20 cellular contexts compared by ENCODE assay signal in genomic region chr7:44894881-44895600, GRCh38. TPM values are rescaled to one million over a fixed set of nuclear protein-coding genes. Genes with fewer than 3 reads are reported as not detected.
DNase-seq lines count a peak whose midpoint lies in the region; ATAC-seq lines count a peak whose summit lies in the region.
"Had no signal": no experiment of that assay in that cellular context is flagged by ENCODE, and none has a peak within 500 bp of the region (broad histone marks: within the 10 kb centered on the region; RNA-seq: fewer than 3 reads in every experiment).

No MANE protein-coding gene starts in this region.

- peak; percentile 21 for ATAC-seq in activated CD4-positive, alpha-beta T cell treated with anti-CD3 and anti-CD28 coated beads for 36 hours
- ATAC-seq in HG03521 (IDR thresholded peaks at IDR 0.05; ENCODE audit: unreplicated experiment): no peak
- ATAC-seq: A549; activated CD4-positive, CD25-positive, alpha-beta regulatory T cell treated with anti-CD3 and anti-CD28 coated beads, Interleukin-2, amount 50 U/mL, for 24 hours; gastrocnemius medialis; left lung had no signal

- H3K9me3 Mint-ChIP-seq in activated CD4-positive, alpha-beta T cell treated with anti-CD3 and anti-CD28 coated beads for 36 hours (ENCODE audit: low read depth): no peaks in the 10 kb centered on the region
- no peaks in the 10 kb centered on the region for H3K9me3 Mint-ChIP-seq in stimulated activated naive CD8-positive, alpha-beta T cell treated with anti-CD3 and anti-CD28 coated beads, Interleukin-15, Interleukin-2, amounts not matched to agents 100 ng/mL and 50 ng/mL, for 24 hours
- H3K9me3 Mint-ChIP-seq: T-helper 2 cell treated with Interferon-gamma antibody and Interleukin-4, amounts not matched to agents 5 μg/mL and 100 μg/mL, for 36 hours had no signal

- no peaks in the 10 kb centered on the region for H3K36me3 Mint-ChIP-seq in activated CD4-positive, alpha-beta T cell treated with anti-CD3 and anti-CD28 coated beads for 36 hours (ENCODE audit: low read depth)
- no peaks in the 10 kb centered on the region for H3K36me3 Mint-ChIP-seq in stimulated activated naive CD8-positive, alpha-beta T cell treated with anti-CD3 and anti-CD28 coated beads, Interleukin-15, Interleukin-2, amounts not matched to agents 100 ng/mL and 50 ng/mL, for 24 hours (ENCODE audit: low read depth)

- peaks cover 30% of the 10 kb centered on the region for H3K4me1 Mint-ChIP-seq in activated CD4-positive, alpha-beta T cell treated with anti-CD3 and anti-CD28 coated beads for 36 hours
- H3K4me1 Mint-ChIP-seq in stimulated activated naive CD8-positive, alpha-beta T cell treated with anti-CD3 and anti-CD28 coated beads, Interleukin-15, Interleukin-2, amounts not matched to agents 100 ng/mL and 50 ng/mL, for 24 hours (ENCODE audit: low read depth): peaks cover 39% of the 10 kb centered on the region

- no peak overlapping the region for H3K27ac Mint-ChIP-seq in activated CD4-positive, alpha-beta T cell treated with anti-CD3 and anti-CD28 coated beads for 36 hours
- H3K27ac Mint-ChIP-seq in stimulated activated naive CD8-positive, alpha-beta T cell treated with anti-CD3 and anti-CD28 coated beads, Interleukin-15, Interleukin-2, amounts not matched to agents 100 ng/mL and 50 ng/mL, for 24 hours: peak overlapping the region; percentile 16
- H3K27ac Mint-ChIP-seq: T-helper 2 cell treated with Interferon-gamma antibody and Interleukin-4, amounts not matched to agents 5 μg/mL and 100 μg/mL, for 36 hours had no signal

- H3K27ac ChIP-seq in angular gyrus (ENCODE audit: low read depth, low read length): peak overlapping the region; percentile 49
- H3K27ac ChIP-seq: A549, left lung, neutrophil had no signal

- H3K27me3 Mint-ChIP-seq in activated CD4-positive, alpha-beta T cell treated with anti-CD3 and anti-CD28 coated beads for 36 hours: no peaks in the 10 kb centered on the region
- no peaks in the 10 kb centered on the region for H3K27me3 Mint-ChIP-seq in stimulated activated naive CD8-positive, alpha-beta T cell treated with anti-CD3 and anti-CD28 coated beads, Interleukin-15, Interleukin-2, amounts not matched to agents 100 ng/mL and 50 ng/mL, for 24 hours

- intact Hi-C loops in activated CD4-positive, alpha-beta T cell treated with anti-CD3 and anti-CD28 coated beads for 36 hours (cut with DNase I, micrococcal nuclease): no loop called here

- no peak overlapping the region for H3K4me3 Mint-ChIP-seq in activated CD4-positive, alpha-beta T cell treated with anti-CD3 and anti-CD28 coated beads for 36 hours
- H3K4me3 Mint-ChIP-seq in stimulated activated naive CD8-positive, alpha-beta T cell treated with anti-CD3 and anti-CD28 coated beads, Interleukin-15, Interleukin-2, amounts not matched to agents 100 ng/mL and 50 ng/mL, for 24 hours: no peak overlapping the region
- H3K4me3 Mint-ChIP-seq: T-helper 2 cell treated with Interferon-gamma antibody and Interleukin-4, amounts not matched to agents 5 μg/mL and 100 μg/mL, for 36 hours had no signal

- POLR2A ChIA-PET in activated CD4-positive, alpha-beta T cell treated with anti-CD3 and anti-CD28 coated beads for 36 hours (lab: Charles Lee): interaction anchor here (0.8 to 1.3 kb wide), 2 partner anchors 9 to 45 kb away, joined by 4 to 6 read pairs; no protein-coding TSS in a partner anchor

- CTCF ChIA-PET in activated CD4-positive, alpha-beta T cell treated with anti-CD3 and anti-CD28 coated beads for 36 hours (lab: Charles Lee): interaction anchor here (0.6 kb wide), 2 partner anchors 9 to 50 kb away, joined by 3 read pairs; partner anchors contain the start of gene PURB

- DNase-seq in activated CD4-positive, alpha-beta T cell treated with anti-CD3 and anti-CD28 coated beads for 36 hours: no peak
- no peak for DNase-seq in activated CD4-positive, alpha-beta T cell treated with anti-CD3 and anti-CD28 coated beads, Interleukin-2, amount 50 U/mL, for 1 hour
- peak; percentile 100 for DNase-seq in myocyte (ENCODE audit: low read depth)
- no peak for DNase-seq in NCI-H2107 treated with DMSO at 0.1 percent for 48 hours (lab: John Stamatoyannopoulos, UW; ENCODE audit: unreplicated experiment)
- no peak for DNase-seq in 8988T
- DNase-seq: activated gamma-delta T cell treated with Interleukin-2 at 50 U/mL for 16 hours, erythroblast, gastrocnemius medialis, Kasumi-1, left lung, midbrain, NCI-H69, right cardiac atrium had no signal

RNA-seq across cellular contexts. Expression of gene PURB, which starts 9.7 kb away (rescaled TPM):
- 10 to 100 TPM; 18.8 to 20.8 TPM for total RNA-seq in activated CD4-positive, alpha-beta T cell treated with anti-CD3 and anti-CD28 coated beads for 36 hours
- 66.2 and 101 TPM in 2 replicates for total RNA-seq in myocyte
- polyA plus RNA-seq in myocyte (2012): 30.7 TPM

RNA-seq across cellular contexts. Expression of gene H2AZ2, which starts 47.2 kb away (rescaled TPM):
- total RNA-seq in activated CD4-positive, alpha-beta T cell treated with anti-CD3 and anti-CD28 coated beads for 36 hours: 100 to 1,000 TPM; 148 to 275 TPM
- 232 and 296 TPM in 2 replicates for total RNA-seq in myocyte
- 163 TPM for polyA plus RNA-seq in myocyte (2012)
